8 cellular contexts compared by ENCODE assay signal in the genomic region with DNA sequence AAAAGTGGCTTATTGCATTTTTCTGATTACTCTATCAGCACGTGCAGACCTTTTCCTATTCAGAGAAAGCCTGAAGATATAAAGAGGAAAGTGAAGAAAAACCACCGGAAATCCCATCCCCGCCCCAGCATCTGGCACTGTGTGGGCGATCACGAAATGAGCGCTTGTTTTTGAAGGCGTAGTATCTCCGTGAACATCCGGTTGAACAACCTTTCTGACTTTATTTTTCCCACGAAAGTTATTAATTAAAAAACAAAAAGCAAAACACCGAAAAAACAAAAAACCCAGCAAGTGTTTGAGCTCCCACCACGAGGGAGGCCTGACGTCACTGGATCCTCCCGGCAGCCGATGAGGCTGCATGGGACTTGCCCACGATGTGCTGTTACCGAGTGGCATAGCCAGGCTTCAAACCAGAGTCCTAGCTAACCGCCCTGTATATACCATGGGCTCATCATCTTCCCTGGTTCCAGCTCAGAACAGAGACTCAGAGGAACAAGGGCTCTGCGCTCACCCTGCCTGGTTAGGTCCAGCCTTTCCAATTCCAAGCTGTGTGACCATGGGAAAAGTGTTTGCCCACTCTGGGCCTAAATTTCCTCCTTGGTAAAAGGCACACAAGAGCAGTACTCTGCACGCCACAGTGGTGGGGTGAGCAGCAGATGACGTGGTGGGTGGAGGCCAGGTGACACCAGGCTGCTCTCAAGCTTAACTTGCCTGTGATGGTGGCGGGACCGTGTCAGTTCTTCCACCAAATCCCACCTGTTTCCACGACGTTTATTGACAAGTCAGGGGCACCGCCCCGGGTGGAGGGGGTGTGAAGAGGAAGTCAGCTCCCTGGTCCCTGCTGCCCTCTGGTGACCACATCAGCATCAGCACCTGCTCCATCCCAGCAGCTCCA. TPM values are rescaled to one million over a fixed set of nuclear protein-coding genes. Genes with fewer than 3 reads are reported as not detected.
DNase-seq lines count a peak whose midpoint lies in the region; ATAC-seq and TF ChIP-seq lines count a peak whose summit lies in the region.

No MANE protein-coding gene starts in this region.

- DNase-seq in DMS53 treated with DMSO at 0.1 percent for 48 hours (lab: John Stamatoyannopoulos, UW; ENCODE audit: unreplicated experiment): peak; percentile 16
- DNase-seq in HuH-7.5 (ENCODE audit: low spot score): peak; percentile 85
- DNase-seq in SK-N-MC (ENCODE audit: low read depth, low spot score): peak; percentile 44
- peak; percentile 92 for DNase-seq in activated naive CD4-positive, alpha-beta T cell treated with anti-CD3 and anti-CD28 coated beads, Interleukin-2, amount 10 ng/mL, durations not matched to agents 7 days and 5 days
- peak; percentile 53 for DNase-seq in glomerular visceral epithelial cell (ENCODE audit: extremely low spot score)
- DNase-seq in pons (ENCODE audit: low spot score): peak; percentile 54
- peak; percentile 53 to 73 for DNase-seq in tibial nerve (ENCODE audit: low spot score in 2 of 2)

- peaks cover 16% of the 10 kb centered on the region for H3K9me3 Mint-ChIP-seq in activated naive CD4-positive, alpha-beta T cell treated with anti-CD3 and anti-CD28 coated beads, Interleukin-2, amount 10 ng/mL, durations not matched to agents 7 days and 5 days

- no peaks in the 10 kb centered on the region for H3K27me3 Mint-ChIP-seq in activated naive CD4-positive, alpha-beta T cell treated with anti-CD3 and anti-CD28 coated beads, Interleukin-2, amount 10 ng/mL, durations not matched to agents 7 days and 5 days

- H3K4me3 Mint-ChIP-seq in activated naive CD4-positive, alpha-beta T cell treated with anti-CD3 and anti-CD28 coated beads, Interleukin-2, amount 10 ng/mL, durations not matched to agents 7 days and 5 days: peak overlapping the region; percentile 50

- peak; percentile 62 for ATAC-seq in GM21515 (IDR thresholded peaks at IDR 0.05; ENCODE audit: unreplicated experiment)

- peaks cover 80% of the 10 kb centered on the region for H3K4me1 Mint-ChIP-seq in activated naive CD4-positive, alpha-beta T cell treated with anti-CD3 and anti-CD28 coated beads, Interleukin-2, amount 10 ng/mL, durations not matched to agents 7 days and 5 days

- no peak overlapping the region for H3K9ac ChIP-seq in SK-N-MC (ENCODE audit: insufficient read length)

- no peaks in the 10 kb centered on the region for H3K9me3 ChIP-seq in SK-N-MC (ENCODE audit: low read depth, low read length)
- H3K9me3 ChIP-seq in tibial nerve: peaks cover 0 to 8% (median 0%) of the 10 kb centered on the region in 4 donors

- WGBS in tibial nerve, 2 donors: 21 to 25% methylated on average over 26 to 27 of the region's 27 CpGs

- H3K36me3 ChIP-seq in SK-N-MC (ENCODE audit: insufficient read depth, low read length) (no peaks in the 10 kb centered on the region), tibial nerve (peaks cover 0 to 8% (median 0%) of the 10 kb centered on the region in 3 donors)

- no peak for TF ChIP-seq POLR2A in tibial nerve (IDR thresholded peaks at IDR 0.05)

- peak in 1 of 2 donors; percentile 9 for TF ChIP-seq EP300 in tibial nerve (IDR thresholded peaks at IDR 0.05)

- peak overlapping the region; percentile 99 for H3K27ac Mint-ChIP-seq in activated naive CD4-positive, alpha-beta T cell treated with anti-CD3 and anti-CD28 coated beads, Interleukin-2, amount 10 ng/mL, durations not matched to agents 7 days and 5 days

- CTCF ChIA-PET in activated naive CD4-positive, alpha-beta T cell treated with anti-CD3 and anti-CD28 coated beads, Interleukin-2, amount 10 ng/mL, durations not matched to agents 7 days and 5 days (lab: Charles Lee): interaction anchor here (0.5 to 10.0 kb wide), 38 partner anchors 8 to 1609 kb away, joined by 3 to 122 read pairs (median 4); a partner anchor contains a TSS

- H3K27ac ChIP-seq in SK-N-MC: no peak overlapping the region; the same call in 1 of the 2 replicates
- H3K27ac ChIP-seq in tibial nerve: peak overlapping the region in 3 of 4 donors; percentile 59 to 70 (median 60)

- H3K4me1 ChIP-seq in tibial nerve: peaks cover 0 to 15% (median 8%) of the 10 kb centered on the region in 4 donors

- no peaks in the 10 kb centered on the region for H3K27me3 ChIP-seq in tibial nerve

- peak; percentile 50 to 75 (median 72) for TF ChIP-seq CTCF in tibial nerve (IDR thresholded peaks at IDR 0.05)

- peak overlapping the region; percentile 60 for H3K4me3 ChIP-seq in SK-N-MC
- H3K4me3 ChIP-seq in tibial nerve: peak overlapping the region in 3 of 4 donors; percentile 9 to 33 (median 20)

- peaks cover 46% of the 10 kb centered on the region for H3K36me3 Mint-ChIP-seq in activated naive CD4-positive, alpha-beta T cell treated with anti-CD3 and anti-CD28 coated beads, Interleukin-2, amount 10 ng/mL, durations not matched to agents 7 days and 5 days

RNA-seq across cellular contexts. Expression of a gene that starts 34.3 kb away (rescaled TPM):
- 1 to 10 TPM in 1 of 4 donors, under 1 TPM in 1, not detected in 2; 0.21 to 1.2 TPM for total RNA-seq in tibial nerve

RNA-seq across cellular contexts. Expression of a gene that starts 53.9 kb away (rescaled TPM):
- total RNA-seq in tibial nerve: 10 to 100 TPM; 19.2 to 43.3 (median 39.3) TPM

Comparison
In these comparisons a context has a peak if more than half of its experiments do, and no peak if none do; other contexts are left out.
1. DNase-seq: peak in every context shown above with its lines; median percentile 92 in activated naive CD4-positive, alpha-beta T cell treated with anti-CD3 and anti-CD28 coated beads, Interleukin-2, amount 10 ng/mL, durations not matched to agents 7 days and 5 days; 85 in HuH-7.5; 63 in tibial nerve; 54 in pons; 53 in glomerular visceral epithelial cell; 44 in SK-N-MC; 16 in DMS53 treated with DMSO at 0.1 percent for 48 hours.